Comparison of ENCODE assay signal across 8 cellular contexts in genomic region chr5:17189381-17190036, GRCh38. TPM values are rescaled to one million over a fixed set of nuclear protein-coding genes. Genes with fewer than 3 reads are reported as not detected.
A peak's percentile ranks its signal among the peaks of the same experiment; 100 is the strongest.
DNase-seq lines count a peak whose midpoint lies in the region; ATAC-seq, FAIRE-seq and TF ChIP-seq lines count a peak whose summit lies in the region.

No MANE protein-coding gene starts in this region.

- no peak for TF ChIP-seq POLR2A in H1 (IDR thresholded peaks at IDR 0.05; ENCODE audit: control extremely low read depth in 1 of 2, low read depth in 2 of 2, low read length in 2 of 2)

- FAIRE-seq in H1 (lab: Jason Lieb, UNC), result no peak

- H2BK5ac ChIP-seq in H1 (ENCODE audit: low read depth, low read length), result 0 out of 2 replicates have a peak overlapping the region, but pooled peaks have one; percentile 21

- H4K20me1 ChIP-seq in H1 (replicated peaks in 1 of 2; ENCODE audit: control insufficient read depth in 1 of 2, insufficient read depth in 2 of 2, low read length in 2 of 2), result no peaks in the 10 kb centered on the region

- no peak overlapping the region for H3K27ac ChIP-seq in H1 (ENCODE audit: low read depth, low read length)

- POLR2A ChIA-PET in H1 (lab: Charles Lee; ENCODE audit: partially characterized antibody), result interaction anchor here (0.9 kb wide), 1 partner anchor 185 kb away, joined by 3 read pairs; no protein-coding TSS in a partner anchor

- H3K4ac ChIP-seq in H1 (replicated peaks; ENCODE audit: insufficient read length, low read depth, low read length), result no peak overlapping the region

- H4K5ac ChIP-seq in H1 (ENCODE audit: insufficient read length, low read depth, low read length), result no peak overlapping the region

- no peak overlapping the region for H2BK120ac ChIP-seq in H1 (replicated peaks; ENCODE audit: low read depth, low read length)

- no peak overlapping the region for H3K4me2 ChIP-seq in H1 (ENCODE audit: insufficient read depth in 1 of 2, low read depth in 2 of 2, low read length in 2 of 2)

- peak overlapping the region; percentile 32; the same call in 1 of the 2 replicates for H2BK12ac ChIP-seq in H1 (ENCODE audit: low read depth, low read length)

- peaks cover 0 to 8% (median 2%) of the 10 kb centered on the region in 4 experiments; a peak in 4 of 7 replicates for H3K4me1 ChIP-seq in H1 (replicated peaks in 1 of 4; ENCODE audit: control insufficient read depth in 3 of 4, insufficient read depth in 4 of 4, low read length in 3 of 4)

- H2AFZ ChIP-seq in H1 (ENCODE audit: low read length), result 0 out of 2 replicates have a peak overlapping the region, but pooled peaks have one; percentile 30

- TF ChIP-seq EP300 in H1 (IDR thresholded peaks at IDR 0.05; ENCODE audit: borderline replicate concordance in 1 of 2, low read depth in 2 of 2, low read length in 2 of 2), result no peak

- peak; percentile 86 for ATAC-seq in GM18868 (IDR thresholded peaks at IDR 0.05; ENCODE audit: unreplicated experiment)
- ATAC-seq in HG03460 (IDR thresholded peaks at IDR 0.05; ENCODE audit: unreplicated experiment), result peak; percentile 70

- TF ChIP-seq CTCF in AG09319 (IDR thresholded peaks at IDR 0.05; ENCODE audit: low read depth, low read length) (peak; percentile 75), H1 (IDR thresholded peaks at IDR 0.05; ENCODE audit: control extremely low read depth in 1 of 3, insufficient read depth in 1 of 3, low read depth in 1 of 3, low read length in 3 of 3) (peak; percentile 12 to 86 (median 79))

- no peak overlapping the region; the same call in 1 of the 2 replicates for H2AK5ac ChIP-seq in H1 (ENCODE audit: low read depth, low read length)

- no peaks in the 10 kb centered on the region for H3K79me2 ChIP-seq in H1 (ENCODE audit: control insufficient read depth in 1 of 2, insufficient read depth in 2 of 2, low read length in 2 of 2)

- no peaks in the 10 kb centered on the region for H3K9me3 ChIP-seq in H1 (ENCODE audit: insufficient read depth in 2 of 2, low read depth in 1 of 2, low read length in 1 of 2)

- no peak for DNase-seq in AG09319 (ENCODE audit: extremely low read depth, low read depth)
- peak; percentile 95 for DNase-seq in NCI-H748 (lab: John Stamatoyannopoulos, UW; ENCODE audit: unreplicated experiment)
- DNase-seq in activated CD4-positive, alpha-beta T cell treated with anti-CD3 and anti-CD28 coated beads, Interleukin-2, amount 50 U/mL, for 24 hours (ENCODE audit: low read depth in 1 of 2, low spot score in 1 of 2), result peak; percentile 33 to 51
- peak; percentile 66 to 93 for DNase-seq in H1 (ENCODE audit: low read depth in 1 of 2, low spot score in 2 of 2)
- peak; percentile 75 for DNase-seq in mucosa of gallbladder (ENCODE audit: low spot score)
- peak in 5 of 6 experiments; percentile 5 to 51 (median 17) for DNase-seq in stimulated activated naive CD4-positive, alpha-beta T cell (lab: John Stamatoyannopoulos, UW)

- no peaks in the 10 kb centered on the region for H3K27me3 ChIP-seq in H1 (replicated peaks in 1 of 4; ENCODE audit: control insufficient read depth in 3 of 4, extremely low read depth in 1 of 4, insufficient read depth in 3 of 4, low read length in 3 of 4)

- H3K4me3 ChIP-seq in H1 (ENCODE audit: extremely low read depth in 1 of 4, insufficient read depth in 2 of 4, low read depth in 3 of 4, low read length in 4 of 4), result no peak overlapping the region

- 33% methylated on average over 13 of the region's 13 CpGs; no CpG with 5 or more reads in 1 of the 2 experiments for WGBS in H1 (ENCODE audit: extremely low coverage in 1 of 2, insufficient coverage in 1 of 2, insufficient read length in 1 of 2, insufficient replicate concordance in 2 of 2, low coverage in 1 of 2, low lambda C conversion rate in 2 of 2, missing lambda C conversion rate in 1 of 2), 2 experiments

- H3K36me3 ChIP-seq in H1 (ENCODE audit: control insufficient read depth in 2 of 4, insufficient read depth in 4 of 4, low read length in 3 of 4), result no peaks in the 10 kb centered on the region

- peak; percentile 83 to 90 for TF ChIP-seq RAD21 in H1 (IDR thresholded peaks at IDR 0.05 in 1 of 2, conservative IDR thresholded peaks at IDR 0.05 in 1 of 2; ENCODE audit: low read depth in 2 of 2, low read length in 2 of 2)

- no peak overlapping the region for H3K9ac ChIP-seq in H1 (replicated peaks in 1 of 4; ENCODE audit: extremely low read depth in 1 of 4, low read depth in 3 of 4, low read length in 3 of 4)

- CTCF ChIA-PET in H1 (lab: Charles Lee; ENCODE audit: partially characterized antibody), result interaction anchor here (0.6 to 4.9 kb wide), 100 partner anchors 9 to 706 kb away, joined by 3 to 60 read pairs (median 4); partner anchors contain the start of gene MYO10

- no peak overlapping the region for H4K8ac ChIP-seq in H1 (ENCODE audit: extremely low read depth, insufficient read depth, low read length)

- no peak overlapping the region for H3K56ac ChIP-seq in H1 (replicated peaks; ENCODE audit: insufficient read length, low read depth, low read length)

- no peak overlapping the region for H4K91ac ChIP-seq in H1 (replicated peaks; ENCODE audit: insufficient read length, low read length)

- no peak overlapping the region for H3K14ac ChIP-seq in H1 (ENCODE audit: insufficient read length)

- no peaks in the 10 kb centered on the region for H3K79me1 ChIP-seq in H1 (ENCODE audit: low read depth, low read length)

- no peak overlapping the region for H2BK15ac ChIP-seq in H1 (ENCODE audit: low read length)

- no peak overlapping the region for H3K23ac ChIP-seq in H1 (ENCODE audit: insufficient read length)

- no peaks in the 10 kb centered on the region for H3K23me2 ChIP-seq in H1 (ENCODE audit: low read depth, low read length)

- no peak overlapping the region for H2BK20ac ChIP-seq in H1 (ENCODE audit: low read length)

- no peak overlapping the region for H3K18ac ChIP-seq in H1 (ENCODE audit: extremely low read depth, low read length)

TF ChIP-seq in H1, 55 proteins besides CTCF, POLR2A, EP300 and RAD21:
- TF ChIP-seq YY1 (IDR thresholded peaks at IDR 0.05; ENCODE audit: low read depth, low read length) (peak; percentile 22; the same call in 1 of the 2 replicates), SP1 (IDR thresholded peaks at IDR 0.05; ENCODE audit: low read depth, low read length) (no peak), TCF12 (IDR thresholded peaks at IDR 0.05; ENCODE audit: low read depth, low read length) (no peak), SIN3A (conservative IDR thresholded peaks at IDR 0.05 in 1 of 2, IDR thresholded peaks at IDR 0.05 in 1 of 2; ENCODE audit: low read depth in 1 of 2, low read length in 2 of 2) (no peak), RFX5 (IDR thresholded peaks at IDR 0.05; ENCODE audit: borderline replicate concordance, low read depth, low read length) (no peak), TAF7 (optimal IDR thresholded peaks at IDR 0.05; ENCODE audit: borderline replicate concordance, low read depth, low read length) (peak; percentile 63), KDM1A (IDR thresholded peaks at IDR 0.05; ENCODE audit: borderline replicate concordance, low read length) (peak; percentile 81; the same call in 1 of the 2 replicates), NANOG (IDR thresholded peaks at IDR 0.05; ENCODE audit: insufficient read depth, low read depth, low read length, poor library complexity, severe bottlenecking) (no peak), CHD2 (IDR thresholded peaks at IDR 0.05; ENCODE audit: low read length) (no peak), CBX5 (IDR thresholded peaks at IDR 0.05; ENCODE audit: low read depth, low read length) (no peak), CREB1 (IDR thresholded peaks at IDR 0.05) (0 out of 2 replicates have a peak, but pooled peaks have one; percentile 12), TAF1 (IDR thresholded peaks at IDR 0.05; ENCODE audit: low read depth, low read length) (no peak), FOSL1 (IDR thresholded peaks at IDR 0.05; ENCODE audit: insufficient read depth, low read depth, low read length) (no peak)

RNA-seq across cellular contexts. Expression of gene BASP1, which starts 27.9 kb away (rescaled TPM):
- 95.2 and 97.7 TPM in 2 replicates for total RNA-seq in H1 (2021; fragmentation: NEBNext Ultra II Directional; extraction: Animal tissue kit (Norgen Biotek cat#: 25700))
- 66.2 and 104 TPM in 2 replicates for polyA plus RNA-seq in H1 (2011; rRNA removed)
- 91.7 TPM for polyA plus RNA-seq in H1 (2011; cell fraction: cytosol; rRNA removed)
- polyA plus RNA-seq in H1 (2011; cell fraction: nucleus; rRNA removed), result 24.6 TPM
- 70.7 to 85.8 TPM (median 73.4 TPM) in 4 replicates for polyA plus RNA-seq in H1 (2012, experiment 1 of 2)
- 56.0 TPM for polyA plus RNA-seq in H1 (2012, experiment 2 of 2)
- polyA plus RNA-seq in H1 (2013, experiment 1 of 2), result 163 TPM
- polyA plus RNA-seq in H1 (2013, experiment 2 of 2), result 165 TPM
- 11.9 and 14.6 TPM in 2 replicates for polyA minus RNA-seq in H1 (2011; rRNA and poly(A)+ RNA removed)
- 30.3 TPM for polyA minus RNA-seq in H1 (2011; cell fraction: cytosol; rRNA and poly(A)+ RNA removed)
- 21.8 TPM for polyA minus RNA-seq in H1 (2011; cell fraction: nucleus; rRNA and poly(A)+ RNA removed)
- total RNA-seq in mucosa of gallbladder, result 40.3 TPM
